In the genomic region with DNA sequence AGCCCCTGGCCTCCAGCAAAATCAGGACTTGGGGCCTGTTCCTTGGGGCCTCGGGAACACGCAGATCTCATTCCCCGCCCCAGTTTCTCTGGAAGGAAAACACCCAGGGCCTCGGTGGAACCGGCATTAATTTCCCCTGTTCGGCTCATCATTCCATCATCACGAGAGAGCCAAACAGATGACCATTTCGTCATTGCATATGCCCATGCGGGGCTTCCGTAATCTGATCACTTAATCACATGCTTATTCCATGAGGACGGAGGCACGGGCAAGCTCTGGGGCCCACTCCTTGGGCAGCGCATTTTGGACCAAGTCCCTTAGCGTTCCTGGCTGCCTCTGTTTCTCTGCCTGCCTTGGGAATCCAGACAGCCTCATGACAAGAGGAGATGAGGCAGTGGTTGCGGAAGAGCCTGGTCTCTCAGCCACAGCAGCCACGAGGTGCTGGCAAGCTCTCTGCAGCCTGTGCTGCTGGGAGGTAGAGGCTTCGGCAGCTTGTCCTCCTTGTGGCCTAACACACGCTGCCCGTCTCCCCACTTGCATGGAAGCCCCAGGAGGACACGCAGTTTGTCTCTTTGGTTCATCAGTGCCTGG, we compare ENCODE assay signal across 13 cellular contexts.
DNase-seq lines count a peak whose midpoint lies in the region; ATAC-seq and TF ChIP-seq lines count a peak whose summit lies in the region.
"Had no signal": no experiment of that assay in that cellular context is flagged by ENCODE, and none has a peak within 500 bp of the region (broad histone marks: within the 10 kb centered on the region; RNA-seq: fewer than 3 reads in every experiment).

No MANE protein-coding gene starts in this region.

- intact Hi-C loops in mucosa of descending colon (cut with DNase I, micrococcal nuclease) (no loop called here), upper lobe of right lung (cut with DNase I) (no loop called here)
- intact Hi-C loops in activated CD4-positive, alpha-beta T cell treated with anti-CD3 and anti-CD28 coated beads, Interleukin-2, amount 10 ng/mL, durations not matched to agents 24 days and 14 days (cut with micrococcal nuclease), result no loop called here

- H3K27ac Mint-ChIP-seq in activated naive CD8-positive, alpha-beta T cell treated with anti-CD3 and anti-CD28 coated beads, Interleukin-2, amount 10 ng/mL, durations not matched to agents 7 days and 5 days, result no peak overlapping the region
- no peak overlapping the region for H3K27ac Mint-ChIP-seq in activated naive CD8-positive, alpha-beta T cell treated with anti-CD3 and anti-CD28 coated beads, Interleukin-2, amount 50 U/mL, for 24 hours
- no peak overlapping the region for H3K27ac Mint-ChIP-seq in activated CD4-positive, alpha-beta T cell treated with anti-CD3 and anti-CD28 coated beads, Interleukin-2, amount 10 ng/mL, durations not matched to agents 24 days and 14 days
- H3K27ac Mint-ChIP-seq: activated naive CD4-positive, alpha-beta T cell treated with anti-CD3 and anti-CD28 coated beads, Interleukin-2, amount 50 U/mL, for 24 hours had no signal

- DNase-seq in activated naive CD8-positive, alpha-beta T cell treated with anti-CD3 and anti-CD28 coated beads, Interleukin-2, amount 10 ng/mL, durations not matched to agents 7 days and 5 days, result peak; percentile 17
- no peak for DNase-seq in activated naive CD8-positive, alpha-beta T cell treated with anti-CD3 and anti-CD28 coated beads, Interleukin-2, amount 50 U/mL, for 24 hours
- DNase-seq in fibroblast of lung (ENCODE audit: low read depth in 2 of 2) (peak; percentile 43 to 68), mucosa of descending colon (peak in 2 of 3 donors; percentile 14 to 53), upper lobe of right lung (peak; percentile 56), hypothalamus (lab: John Stamatoyannopoulos, UW) (no peak)
- DNase-seq in activated CD8-positive, alpha-beta memory T cell treated with anti-CD3 and anti-CD28 coated beads for 24 hours, result no peak
- no peak for DNase-seq in activated CD4-positive, alpha-beta T cell treated with anti-CD3 and anti-CD28 coated beads, Interleukin-2, amount 10 ng/mL, durations not matched to agents 24 days and 14 days
- DNase-seq: H7, kidney glomerular epithelial cell, NCI-H345 had no signal

- POLR2A ChIA-PET in activated naive CD8-positive, alpha-beta T cell treated with anti-CD3 and anti-CD28 coated beads, Interleukin-2, amount 10 ng/mL, durations not matched to agents 7 days and 5 days (lab: Charles Lee), result interaction anchor here (0.5 kb wide), 1 partner anchor 129 kb away, joined by 7 read pairs; no protein-coding TSS in a partner anchor

- no peaks in the 10 kb centered on the region for H3K36me3 Mint-ChIP-seq in activated naive CD8-positive, alpha-beta T cell treated with anti-CD3 and anti-CD28 coated beads, Interleukin-2, amount 10 ng/mL, durations not matched to agents 7 days and 5 days
- no peaks in the 10 kb centered on the region for H3K36me3 Mint-ChIP-seq in activated naive CD8-positive, alpha-beta T cell treated with anti-CD3 and anti-CD28 coated beads, Interleukin-2, amount 50 U/mL, for 24 hours (ENCODE audit: low read depth)
- no peaks in the 10 kb centered on the region for H3K36me3 Mint-ChIP-seq in activated CD4-positive, alpha-beta T cell treated with anti-CD3 and anti-CD28 coated beads, Interleukin-2, amount 10 ng/mL, durations not matched to agents 24 days and 14 days (ENCODE audit: low read depth)
- H3K36me3 Mint-ChIP-seq: activated naive CD4-positive, alpha-beta T cell treated with anti-CD3 and anti-CD28 coated beads, Interleukin-2, amount 50 U/mL, for 24 hours had no signal

- H3K27me3 ChIP-seq in fibroblast of lung (ENCODE audit: control insufficient read depth, insufficient read depth, low read length) (peaks cover 4% of the 10 kb centered on the region), upper lobe of right lung (no peaks in the 10 kb centered on the region)

- H3K4me2 ChIP-seq in fibroblast of lung (ENCODE audit: extremely low read depth, insufficient read depth, low read length), result peak overlapping the region; percentile 5

- no peaks in the 10 kb centered on the region for H3K4me1 ChIP-seq in fibroblast of lung (ENCODE audit: control insufficient read depth, extremely low read depth, insufficient read depth, low read length)
- H3K4me1 ChIP-seq in mucosa of descending colon (ENCODE audit: low read depth), result no peaks in the 10 kb centered on the region
- no peaks in the 10 kb centered on the region for H3K4me1 ChIP-seq in upper lobe of right lung
- H3K4me1 ChIP-seq: prostate gland had no signal

- H3K36me3 ChIP-seq in fibroblast of lung (ENCODE audit: control insufficient read depth, insufficient read depth, low read length) (no peaks in the 10 kb centered on the region), mucosa of descending colon (ENCODE audit: low read depth) (no peaks in the 10 kb centered on the region), upper lobe of right lung (no peaks in the 10 kb centered on the region)
- H3K36me3 ChIP-seq: prostate gland had no signal

- H3K9ac ChIP-seq in fibroblast of lung (ENCODE audit: insufficient read depth, low read length), result no peak overlapping the region

- H3K9me3 ChIP-seq in fibroblast of lung (ENCODE audit: control insufficient read depth, insufficient read depth, low read depth, low read length) (no peaks in the 10 kb centered on the region), mucosa of descending colon (no peaks in the 10 kb centered on the region), upper lobe of right lung (no peaks in the 10 kb centered on the region)
- H3K9me3 ChIP-seq: prostate gland had no signal

- H2AFZ ChIP-seq in fibroblast of lung (ENCODE audit: low read length), result no peak overlapping the region

- no peak overlapping the region for H3K4me3 Mint-ChIP-seq in activated naive CD8-positive, alpha-beta T cell treated with anti-CD3 and anti-CD28 coated beads, Interleukin-2, amount 10 ng/mL, durations not matched to agents 7 days and 5 days
- H3K4me3 Mint-ChIP-seq in activated naive CD8-positive, alpha-beta T cell treated with anti-CD3 and anti-CD28 coated beads, Interleukin-2, amount 50 U/mL, for 24 hours, result no peak overlapping the region
- no peak overlapping the region for H3K4me3 Mint-ChIP-seq in activated CD4-positive, alpha-beta T cell treated with anti-CD3 and anti-CD28 coated beads, Interleukin-2, amount 10 ng/mL, durations not matched to agents 24 days and 14 days
- H3K4me3 Mint-ChIP-seq: activated naive CD4-positive, alpha-beta T cell treated with anti-CD3 and anti-CD28 coated beads, Interleukin-2, amount 50 U/mL, for 24 hours had no signal

- H3K4me3 ChIP-seq in fibroblast of lung (replicated peaks in 1 of 4; ENCODE audit: control extremely low read depth in 1 of 4, insufficient read depth in 1 of 4, low read depth in 3 of 4, low read length in 4 of 4), result no peak overlapping the region
- H3K4me3 ChIP-seq in mucosa of descending colon, result no peak overlapping the region
- H3K4me3 ChIP-seq in upper lobe of right lung, result no peak overlapping the region
- H3K4me3 ChIP-seq: prostate gland had no signal

- H3K79me2 ChIP-seq in fibroblast of lung (ENCODE audit: control insufficient read depth, insufficient read depth, low read length), result no peaks in the 10 kb centered on the region

- no peak for TF ChIP-seq CTCF in fibroblast of lung (conservative IDR thresholded peaks at IDR 0.05 in 1 of 2, IDR thresholded peaks at IDR 0.05 in 1 of 2; ENCODE audit: low read depth in 1 of 2, low read length in 2 of 2)
- no peak for TF ChIP-seq CTCF in mucosa of descending colon (IDR thresholded peaks at IDR 0.05)
- TF ChIP-seq CTCF in upper lobe of right lung (IDR thresholded peaks at IDR 0.05), result no peak

- H4K20me1 ChIP-seq in fibroblast of lung (ENCODE audit: control insufficient read depth, extremely low read depth, insufficient read depth, low read length), result no peaks in the 10 kb centered on the region

- H3K9me3 Mint-ChIP-seq in activated naive CD8-positive, alpha-beta T cell treated with anti-CD3 and anti-CD28 coated beads, Interleukin-2, amount 10 ng/mL, durations not matched to agents 7 days and 5 days, result no peaks in the 10 kb centered on the region
- H3K9me3 Mint-ChIP-seq in activated naive CD8-positive, alpha-beta T cell treated with anti-CD3 and anti-CD28 coated beads, Interleukin-2, amount 50 U/mL, for 24 hours, result no peaks in the 10 kb centered on the region
- no peaks in the 10 kb centered on the region for H3K9me3 Mint-ChIP-seq in activated CD4-positive, alpha-beta T cell treated with anti-CD3 and anti-CD28 coated beads, Interleukin-2, amount 10 ng/mL, durations not matched to agents 24 days and 14 days
- H3K9me3 Mint-ChIP-seq: activated naive CD4-positive, alpha-beta T cell treated with anti-CD3 and anti-CD28 coated beads, Interleukin-2, amount 50 U/mL, for 24 hours had no signal

- H3K27me3 Mint-ChIP-seq in activated naive CD8-positive, alpha-beta T cell treated with anti-CD3 and anti-CD28 coated beads, Interleukin-2, amount 10 ng/mL, durations not matched to agents 7 days and 5 days, result no peaks in the 10 kb centered on the region
- no peaks in the 10 kb centered on the region for H3K27me3 Mint-ChIP-seq in activated naive CD8-positive, alpha-beta T cell treated with anti-CD3 and anti-CD28 coated beads, Interleukin-2, amount 50 U/mL, for 24 hours
- H3K27me3 Mint-ChIP-seq in activated CD4-positive, alpha-beta T cell treated with anti-CD3 and anti-CD28 coated beads, Interleukin-2, amount 10 ng/mL, durations not matched to agents 24 days and 14 days, result peaks cover 1% of the 10 kb centered on the region
- H3K27me3 Mint-ChIP-seq: activated naive CD4-positive, alpha-beta T cell treated with anti-CD3 and anti-CD28 coated beads, Interleukin-2, amount 50 U/mL, for 24 hours had no signal

- no peak for ATAC-seq in activated naive CD8-positive, alpha-beta T cell treated with anti-CD3 and anti-CD28 coated beads, Interleukin-2, amount 10 ng/mL, durations not matched to agents 7 days and 5 days (ENCODE audit: low read depth)
- no peak for ATAC-seq in activated naive CD8-positive, alpha-beta T cell treated with anti-CD3 and anti-CD28 coated beads, Interleukin-2, amount 50 U/mL, for 24 hours
- peak; percentile 17 for ATAC-seq in mucosa of descending colon
- ATAC-seq in upper lobe of right lung, result peak; percentile 27

- H3K4me1 Mint-ChIP-seq in activated naive CD8-positive, alpha-beta T cell treated with anti-CD3 and anti-CD28 coated beads, Interleukin-2, amount 10 ng/mL, durations not matched to agents 7 days and 5 days, result peaks cover 12% of the 10 kb centered on the region
- peaks cover 8% of the 10 kb centered on the region for H3K4me1 Mint-ChIP-seq in activated naive CD8-positive, alpha-beta T cell treated with anti-CD3 and anti-CD28 coated beads, Interleukin-2, amount 50 U/mL, for 24 hours
- H3K4me1 Mint-ChIP-seq in activated CD4-positive, alpha-beta T cell treated with anti-CD3 and anti-CD28 coated beads, Interleukin-2, amount 10 ng/mL, durations not matched to agents 24 days and 14 days, result peaks cover 10% of the 10 kb centered on the region

- no peak overlapping the region for H3K27ac ChIP-seq in fibroblast of lung (ENCODE audit: insufficient read depth, low read length)
- no peak overlapping the region for H3K27ac ChIP-seq in upper lobe of right lung
- H3K27ac ChIP-seq: prostate gland had no signal

Comparison
In these comparisons a context has a peak if more than half of its experiments do, and no peak if none do; other contexts are left out.
1. DNase-seq: peak in activated naive CD8-positive, alpha-beta T cell treated with anti-CD3 and anti-CD28 coated beads, Interleukin-2, amount 10 ng/mL, durations not matched to agents 7 days and 5 days (single experiment), fibroblast of lung (2 of 2), mucosa of descending colon (2 of 3) and upper lobe of right lung (single experiment); none in activated naive CD8-positive, alpha-beta T cell treated with anti-CD3 and anti-CD28 coated beads, Interleukin-2, amount 50 U/mL, for 24 hours (single experiment), activated CD8-positive, alpha-beta memory T cell treated with anti-CD3 and anti-CD28 coated beads for 24 hours (single experiment), hypothalamus (0 of 51) and activated CD4-positive, alpha-beta T cell treated with anti-CD3 and anti-CD28 coated beads, Interleukin-2, amount 10 ng/mL, durations not matched to agents 24 days and 14 days (single experiment).
2. ATAC-seq: peak in mucosa of descending colon (single experiment) and upper lobe of right lung (single experiment); none in activated naive CD8-positive, alpha-beta T cell treated with anti-CD3 and anti-CD28 coated beads, Interleukin-2, amount 10 ng/mL, durations not matched to agents 7 days and 5 days (single experiment) and activated naive CD8-positive, alpha-beta T cell treated with anti-CD3 and anti-CD28 coated beads, Interleukin-2, amount 50 U/mL, for 24 hours (single experiment).